3 cellular contexts compared by ENCODE assay signal in genomic region chr1:1640711-1641461, GRCh38. TPM values are rescaled to one million over a fixed set of nuclear protein-coding genes. Genes with fewer than 3 reads are reported as not detected.
"Had no signal": no experiment of that assay in that cellular context is flagged by ENCODE, and none has a peak within 500 bp of the region (broad histone marks: within the 10 kb centered on the region; RNA-seq: fewer than 3 reads in every experiment).

No MANE protein-coding gene starts in this region.

RNA-seq across cellular contexts. Expression of gene MMP23B, which starts 8.9 kb away (rescaled TPM):
- total RNA-seq: M059J, SK-MEL-5 had no signal

RNA-seq across cellular contexts. Expression of gene FNDC10, which starts 41.0 kb away (rescaled TPM):
- polyA plus RNA-seq: IgD-negative memory B cell had no signal
